In genomic region chr9:18274693-18275092, GRCh38 we compare ENCODE assay signal across 20 cellular contexts.
A peak's percentile ranks its signal among the peaks of the same experiment; 100 is the strongest.
DNase-seq lines count a peak whose midpoint lies in the region; ATAC-seq, FAIRE-seq and TF ChIP-seq lines count a peak whose summit lies in the region.
"Had no signal": no experiment of that assay in that cellular context is flagged by ENCODE, and none has a peak within 500 bp of the region (broad histone marks: within the 10 kb centered on the region; RNA-seq: fewer than 3 reads in every experiment).

No MANE protein-coding gene starts in this region.

- DNase-seq in NCI-H345 (lab: John Stamatoyannopoulos, UW) (peak; percentile 52), NCI-H345 treated with DMSO at 0.1 percent for 48 hours (lab: John Stamatoyannopoulos, UW; ENCODE audit: unreplicated experiment) (no peak), bronchial epithelial cell (ENCODE audit: low read depth) (peak; percentile 40), globus pallidus (ENCODE audit: low spot score) (peak; percentile 9), superior temporal gyrus (ENCODE audit: extremely low spot score) (peak; percentile 25), HPDE6-E6E7 (ENCODE audit: extremely low spot score) (no peak)
- DNase-seq: activated CD8-positive, alpha-beta memory T cell treated with anti-CD3 and anti-CD28 coated beads, Interleukin-2, amount 50 U/mL, for 4 hours; activated naive CD4-positive, alpha-beta T cell treated with Interleukin-2 at 50 U/mL for 16 hours; CD8-positive, alpha-beta memory T cell; left colon; naive B cell; NCI-H1694; NCI-H526; T-helper 17 cell had no signal

- no peak for TF ChIP-seq CTCF in bronchial epithelial cell (IDR thresholded peaks at IDR 0.05; ENCODE audit: insufficient read depth, low read length, severe bottlenecking)

- ATAC-seq in HG02623 (IDR thresholded peaks at IDR 0.05; ENCODE audit: unreplicated experiment) (no peak), HG02571 (IDR thresholded peaks at IDR 0.05; ENCODE audit: unreplicated experiment) (no peak)
- ATAC-seq: A549, left colon, T-helper 17 cell had no signal

- H3K36me3 ChIP-seq in bronchial epithelial cell (ENCODE audit: control insufficient read depth, insufficient read depth, low read length), result no peaks in the 10 kb centered on the region
- H3K36me3 ChIP-seq: cardiac muscle cell, suprapubic skin had no signal

- no peaks in the 10 kb centered on the region for H3K27me3 ChIP-seq in bronchial epithelial cell (ENCODE audit: control insufficient read depth, insufficient read depth, low read length)
- H3K27me3 ChIP-seq: cardiac muscle cell, suprapubic skin had no signal

- H3K4me3 ChIP-seq in bronchial epithelial cell (ENCODE audit: low read depth, low read length), result no peak overlapping the region
- H3K4me3 ChIP-seq: A549, cardiac muscle cell, suprapubic skin had no signal

- FAIRE-seq in bronchial epithelial cell (lab: Jason Lieb, UNC), result no peak
- FAIRE-seq: A549, GM12891 had no signal

Comparison
In these comparisons a context has a peak if more than half of its experiments do, and no peak if none do; other contexts are left out.
1. DNase-seq: peak in NCI-H345 (single experiment), bronchial epithelial cell (single experiment), globus pallidus (single experiment) and superior temporal gyrus (single experiment); none in NCI-H345 treated with DMSO at 0.1 percent for 48 hours (single experiment) and HPDE6-E6E7 (single experiment).